In genomic region chr16:5709889-5710288, GRCh38 we compare ENCODE assay signal across 1 cellular context.
A peak's percentile ranks its signal among the peaks of the same experiment; 100 is the strongest.
TF ChIP-seq lines count a peak whose summit lies in the region.

No MANE protein-coding gene starts in this region.

TF ChIP-seq in H1, 55 proteins besides CTCF, POLR2A, EP300 and RAD21:
- TF ChIP-seq EZH2 (IDR thresholded peaks at IDR 0.05; ENCODE audit: low read depth, low read length, severe bottlenecking) (no peak), SIN3A (conservative IDR thresholded peaks at IDR 0.05 in 1 of 2, IDR thresholded peaks at IDR 0.05 in 1 of 2; ENCODE audit: low read depth in 1 of 2, low read length in 2 of 2) (peak in 1 of 2 experiments; percentile 44; a peak in 1 of 4 replicates), SRF (IDR thresholded peaks at IDR 0.05; ENCODE audit: low read depth, low read length) (no peak)
